8 cellular contexts compared by ENCODE assay signal in genomic region chr5:132883261-132883834, GRCh38. TPM values are rescaled to one million over a fixed set of nuclear protein-coding genes. Genes with fewer than 3 reads are reported as not detected.
DNase-seq lines count a peak whose midpoint lies in the region; ATAC-seq and TF ChIP-seq lines count a peak whose summit lies in the region.

No MANE protein-coding gene starts in this region.

- peak; percentile 64 for TF ChIP-seq CTCF in DND-41 (IDR thresholded peaks at IDR 0.05; ENCODE audit: borderline replicate concordance, extremely low read depth, low read length, poor library complexity, severe bottlenecking)
- TF ChIP-seq CTCF in activated CD8-positive, alpha-beta T cell treated with anti-CD3 and anti-CD28 coated beads for 36 hours (IDR thresholded peaks at IDR 0.05): peak; percentile 53
- TF ChIP-seq CTCF in ovary (IDR thresholded peaks at IDR 0.05): peak in 2 of 3 donors; percentile 26

- POLR2A ChIA-PET in activated CD8-positive, alpha-beta T cell treated with anti-CD3 and anti-CD28 coated beads for 36 hours (lab: Charles Lee): interaction anchor here (1.0 to 2.0 kb wide), 3 partner anchors 11 to 16 kb away, joined by 3 to 9 read pairs (median 3); no protein-coding TSS in a partner anchor

- peaks cover 9% of the 10 kb centered on the region for H3K36me3 Mint-ChIP-seq in activated CD8-positive, alpha-beta T cell treated with anti-CD3 and anti-CD28 coated beads for 36 hours (ENCODE audit: low read depth)

- H3K27me3 Mint-ChIP-seq in activated CD8-positive, alpha-beta T cell treated with anti-CD3 and anti-CD28 coated beads for 36 hours: no peaks in the 10 kb centered on the region

- no peaks in the 10 kb centered on the region for H4K20me1 ChIP-seq in DND-41 (ENCODE audit: insufficient read depth, low read length)

- CTCF ChIA-PET in activated CD8-positive, alpha-beta T cell treated with anti-CD3 and anti-CD28 coated beads for 36 hours (lab: Charles Lee): interaction anchor here (0.7 to 2.6 kb wide), 25 partner anchors 8 to 457 kb away, joined by 3 to 23 read pairs (median 4); partner anchors contain the start of genes GDF9, KIF3A, SHROOM1 and UQCRQ

- H3K4me1 ChIP-seq in DND-41 (ENCODE audit: insufficient read depth, low read length): no peaks in the 10 kb centered on the region
- H3K4me1 ChIP-seq in HAP-1: no peaks in the 10 kb centered on the region
- no peaks in the 10 kb centered on the region for H3K4me1 ChIP-seq in ovary (ENCODE audit: insufficient read depth)

- WGBS in ovary, 3 donors: 26 to 38% (median 27%) methylated on average over 2 of the region's 2 CpGs

- H3K4me1 Mint-ChIP-seq in activated CD8-positive, alpha-beta T cell treated with anti-CD3 and anti-CD28 coated beads for 36 hours (ENCODE audit: low read depth): peaks cover 5% of the 10 kb centered on the region

- H3K36me3 ChIP-seq in DND-41 (ENCODE audit: insufficient read depth, low read length) (peaks cover 90% of the 10 kb centered on the region), HAP-1 (replicated peaks) (peaks cover 41% of the 10 kb centered on the region), ovary (no peaks in the 10 kb centered on the region)

- H2AFZ ChIP-seq in DND-41 (ENCODE audit: low read depth, low read length): no peak overlapping the region

- TF ChIP-seq POLR2A in ovary (IDR thresholded peaks at IDR 0.05): no peak

- H3K9me3 Mint-ChIP-seq in activated CD8-positive, alpha-beta T cell treated with anti-CD3 and anti-CD28 coated beads for 36 hours: no peaks in the 10 kb centered on the region

- peak; percentile 76 for ATAC-seq in DND-41 (ENCODE audit: insufficient read depth, low read depth)
- ATAC-seq in activated CD8-positive, alpha-beta T cell treated with anti-CD3 and anti-CD28 coated beads for 36 hours: peak; percentile 67
- no peak for ATAC-seq in GM21786 (IDR thresholded peaks at IDR 0.05; ENCODE audit: unreplicated experiment)

- no peak overlapping the region for H3K4me3 Mint-ChIP-seq in activated CD8-positive, alpha-beta T cell treated with anti-CD3 and anti-CD28 coated beads for 36 hours

- intact Hi-C loops in activated CD8-positive, alpha-beta T cell treated with anti-CD3 and anti-CD28 coated beads for 36 hours (cut with micrococcal nuclease): no loop called here
- intact Hi-C loops in ovary (cut with DNase I): no loop called here

- H3K27me3 ChIP-seq in DND-41 (ENCODE audit: insufficient read depth, low read length, poor library complexity) (no peaks in the 10 kb centered on the region), HAP-1 (ENCODE audit: low read depth) (no peaks in the 10 kb centered on the region), ovary (no peaks in the 10 kb centered on the region)

- no peak overlapping the region for H3K4me2 ChIP-seq in DND-41 (ENCODE audit: insufficient read depth, low read length)

- H3K9me3 ChIP-seq in DND-41 (ENCODE audit: insufficient read depth, low read length, severe bottlenecking) (no peaks in the 10 kb centered on the region), HAP-1 (no peaks in the 10 kb centered on the region), ovary (no peaks in the 10 kb centered on the region)

- no peak overlapping the region for H3K27ac ChIP-seq in DND-41 (ENCODE audit: low read length)
- no peak overlapping the region for H3K27ac ChIP-seq in ovary

- no peak overlapping the region for H3K27ac Mint-ChIP-seq in activated CD8-positive, alpha-beta T cell treated with anti-CD3 and anti-CD28 coated beads for 36 hours

- no peak overlapping the region for H3K9ac ChIP-seq in DND-41 (ENCODE audit: low read depth, low read length)

- DNase-seq in DND-41 (peak; percentile 33), HAP-1 (ENCODE audit: low spot score in 2 of 2) (peak; percentile 65), NCI-H460 (ENCODE audit: extremely low read depth, low read depth) (peak; percentile 59), glomerular visceral epithelial cell (ENCODE audit: extremely low spot score) (peak; percentile 68), ovary (no peak)
- peak; percentile 25 for DNase-seq in activated CD8-positive, alpha-beta T cell treated with anti-CD3 and anti-CD28 coated beads for 36 hours
- no peak for DNase-seq in activated CD8-positive, alpha-beta memory T cell treated with anti-CD3 and anti-CD28 coated beads, Interleukin-2, amount 50 U/mL, for 48 hours

- H3K4me3 ChIP-seq in DND-41 (ENCODE audit: low read depth in 1 of 2, low read length in 2 of 2) (no peak overlapping the region), HAP-1 (no peak overlapping the region), ovary (no peak overlapping the region)

- TF ChIP-seq EP300 in ovary (IDR thresholded peaks at IDR 0.05): no peak

- H3K79me2 ChIP-seq in DND-41 (ENCODE audit: insufficient read depth, low read length): no peaks in the 10 kb centered on the region

- in situ Hi-C loops in HAP-1 (cut with MboI; ENCODE audit: low sequenced_read_pairs): no loop called here

RNA-seq across cellular contexts. Expression of gene LEAP2, which starts 9.9 kb away (rescaled TPM):
- total RNA-seq in NCI-H460 (2014; rRNA removed; shearing (Covaris generic)): 1.6 and 1.8 TPM in 2 replicates
- polyA plus RNA-seq in NCI-H460 (2014; cell fraction: nucleus; rRNA removed): 5.2 and 5.9 TPM in 2 replicates
- 1 to 10 TPM; 3.0 to 3.5 TPM for total RNA-seq in activated CD8-positive, alpha-beta T cell treated with anti-CD3 and anti-CD28 coated beads for 36 hours
- total RNA-seq in ovary: 1 to 10 TPM; 1.0 to 2.2 (median 1.3) TPM
- 1 to 10 TPM in 1 of 2 donors, under 1 TPM in 1; 0.64 to 1.3 TPM for polyA plus RNA-seq in ovary

RNA-seq across cellular contexts. Expression of gene UQCRQ, which starts 16.9 kb away (rescaled TPM):
- 261 and 316 TPM in 2 replicates for total RNA-seq in NCI-H460 (2014; rRNA removed; shearing (Covaris generic))
- 144 and 176 TPM in 2 replicates for polyA plus RNA-seq in NCI-H460 (2014; cell fraction: nucleus; rRNA removed)
- 100 to 1,000 TPM; 558 to 566 TPM for total RNA-seq in activated CD8-positive, alpha-beta T cell treated with anti-CD3 and anti-CD28 coated beads for 36 hours
- total RNA-seq in ovary: 100 to 1,000 TPM in 6 of 7 donors, 10 to 100 TPM in 1; 91.4 to 231 (median 222) TPM
- 100 to 1,000 TPM; 136 to 220 TPM for polyA plus RNA-seq in ovary

RNA-seq across cellular contexts. Expression of gene GDF9, which starts 17.1 kb away (rescaled TPM):
- 0.50 TPM in 1 of 2 replicates, not detected in the other for total RNA-seq in NCI-H460 (2014; rRNA removed; shearing (Covaris generic))
- polyA plus RNA-seq in NCI-H460 (2014; cell fraction: nucleus; rRNA removed): 0.46 and 0.68 TPM in 2 replicates
- total RNA-seq in activated CD8-positive, alpha-beta T cell treated with anti-CD3 and anti-CD28 coated beads for 36 hours: under 1 TPM; 0.90 to 0.94 TPM
- under 1 TPM in 5 of 7 donors, not detected in 2; 0.20 to 0.31 (median 0.27) TPM for total RNA-seq in ovary
- polyA plus RNA-seq in ovary: under 1 TPM; 0.60 to 0.93 TPM

RNA-seq across cellular contexts. Expression of gene SHROOM1, which starts 52.9 kb away (rescaled TPM):
- 6.1 and 8.2 TPM in 2 replicates for total RNA-seq in NCI-H460 (2014; rRNA removed; shearing (Covaris generic))
- polyA plus RNA-seq in NCI-H460 (2014; cell fraction: nucleus; rRNA removed): 20.8 and 28.5 TPM in 2 replicates
- total RNA-seq in activated CD8-positive, alpha-beta T cell treated with anti-CD3 and anti-CD28 coated beads for 36 hours: 1 to 10 TPM; 2.0 to 2.1 TPM
- 10 to 100 TPM in 3 of 7 donors, 1 to 10 TPM in 4; 3.8 to 22.4 (median 8.9) TPM for total RNA-seq in ovary
- polyA plus RNA-seq in ovary: 1 to 10 TPM; 4.1 to 5.9 TPM

Comparison
In these comparisons a context has a peak if more than half of its experiments do, and no peak if none do; other contexts are left out.
1. DNase-seq: peak in DND-41 (single experiment), HAP-1 (2 of 2), NCI-H460 (single experiment), activated CD8-positive, alpha-beta T cell treated with anti-CD3 and anti-CD28 coated beads for 36 hours (single experiment) and glomerular visceral epithelial cell (single experiment); none in ovary (0 of 5) and activated CD8-positive, alpha-beta memory T cell treated with anti-CD3 and anti-CD28 coated beads, Interleukin-2, amount 50 U/mL, for 48 hours (single experiment).
2. Peak in every context shown above with its lines, with median percentiles within 50 percentile points of each other: CTCF ChIP-seq.